ENCODE assay signal across 15 cellular contexts in genomic region chr20:4997207-4997606, GRCh38. TPM values are rescaled to one million over a fixed set of nuclear protein-coding genes. Genes with fewer than 3 reads are reported as not detected.
DNase-seq lines count a peak whose midpoint lies in the region; ATAC-seq and TF ChIP-seq lines count a peak whose summit lies in the region.
"Had no signal": no experiment of that assay in that cellular context is flagged by ENCODE, and none has a peak within 500 bp of the region (broad histone marks: within the 10 kb centered on the region; RNA-seq: fewer than 3 reads in every experiment).

No MANE protein-coding gene starts in this region.

- no peaks in the 10 kb centered on the region for H3K9me3 ChIP-seq in Karpas-422 (ENCODE audit: low read length)
- H3K9me3 ChIP-seq: BLaER1 treated with 17β-estradiol and CSF1 and Interleukin-3, amounts not matched to agents 10 nM and 100 nM had no signal

- no peak for ATAC-seq in stimulated activated memory B cell treated with anti-CD40 and anti-IgM and Interleukin-4, amounts not matched to agents 10 μg/mL and 1 μg/mL and 100 μg/mL, for 72 hours
- ATAC-seq: Panc1 had no signal

- H2AFZ ChIP-seq in Karpas-422 (ENCODE audit: low read length), result no peak overlapping the region

- H3K4me1 Mint-ChIP-seq in activated naive CD4-positive, alpha-beta T cell treated with anti-CD3 and anti-CD28 coated beads, Interleukin-2, amount 50 U/mL, for 24 hours, result peaks cover 59% of the 10 kb centered on the region
- peaks cover 84% of the 10 kb centered on the region for H3K4me1 Mint-ChIP-seq in stimulated activated memory B cell treated with anti-CD40 and anti-IgM and Interleukin-4, amounts not matched to agents 10 μg/mL and 1 μg/mL and 100 μg/mL, for 72 hours
- peaks cover 36% of the 10 kb centered on the region for H3K4me1 Mint-ChIP-seq in chondrocyte (ENCODE audit: low read depth)

- peaks cover 86% of the 10 kb centered on the region for H3K79me2 ChIP-seq in Karpas-422 (ENCODE audit: low read length)

- no peaks in the 10 kb centered on the region for H3K27me3 Mint-ChIP-seq in activated naive CD4-positive, alpha-beta T cell treated with anti-CD3 and anti-CD28 coated beads, Interleukin-2, amount 50 U/mL, for 24 hours
- H3K27me3 Mint-ChIP-seq in stimulated activated memory B cell treated with anti-CD40 and anti-IgM and Interleukin-4, amounts not matched to agents 10 μg/mL and 1 μg/mL and 100 μg/mL, for 72 hours, result no peaks in the 10 kb centered on the region
- no peaks in the 10 kb centered on the region for H3K27me3 Mint-ChIP-seq in chondrocyte (ENCODE audit: low read depth)
- H3K27me3 Mint-ChIP-seq: IgD-negative memory B cell had no signal

- H3K4me1 ChIP-seq in Karpas-422 (ENCODE audit: low read length), result peaks cover 90% of the 10 kb centered on the region

- peaks cover 36% of the 10 kb centered on the region; the same call in 1 of the 2 replicates for H4K20me1 ChIP-seq in Karpas-422 (ENCODE audit: insufficient read depth, low read depth, low read length)

- no peak for DNase-seq in activated naive CD4-positive, alpha-beta T cell treated with anti-CD3 and anti-CD28 coated beads, Interleukin-2, amount 50 U/mL, for 16 hours
- DNase-seq in Karpas-422, result no peak
- DNase-seq in amniotic epithelial cell (ENCODE audit: low read depth), result peak; percentile 18
- no peak for DNase-seq in chondrocyte (ENCODE audit: low spot score)
- DNase-seq in NCI-H1694 treated with DMSO at 0.1 percent for 48 hours (lab: John Stamatoyannopoulos, UW), result no peak
- no peak for DNase-seq in activated CD4-positive, alpha-beta T cell treated with anti-CD3 and anti-CD28 coated beads for 4 hours
- DNase-seq: DMS 273 treated with DMSO at 0.1 percent for 48 hours, NCI-H1417 treated with DMSO at 0.1 percent for 48 hours, NCI-H2029 treated with DMSO at 0.1 percent for 48 hours, NCI-H524 had no signal

- H3K36me3 ChIP-seq in Karpas-422 (ENCODE audit: insufficient read depth, low read length), result no peaks in the 10 kb centered on the region

- no peak overlapping the region for H3K27ac Mint-ChIP-seq in activated naive CD4-positive, alpha-beta T cell treated with anti-CD3 and anti-CD28 coated beads, Interleukin-2, amount 50 U/mL, for 24 hours
- peak overlapping the region; percentile 90 for H3K27ac Mint-ChIP-seq in stimulated activated memory B cell treated with anti-CD40 and anti-IgM and Interleukin-4, amounts not matched to agents 10 μg/mL and 1 μg/mL and 100 μg/mL, for 72 hours
- H3K27ac Mint-ChIP-seq in chondrocyte (ENCODE audit: unreplicated experiment), result no peak overlapping the region

- H3K27ac ChIP-seq in Karpas-422 (ENCODE audit: low read length), result peak overlapping the region; percentile 79
- H3K27ac ChIP-seq: BLaER1 treated with 17β-estradiol and CSF1 and Interleukin-3, amounts not matched to agents 10 nM and 100 nM had no signal

- no peaks in the 10 kb centered on the region for H3K9me3 Mint-ChIP-seq in activated naive CD4-positive, alpha-beta T cell treated with anti-CD3 and anti-CD28 coated beads, Interleukin-2, amount 50 U/mL, for 24 hours
- H3K9me3 Mint-ChIP-seq in stimulated activated memory B cell treated with anti-CD40 and anti-IgM and Interleukin-4, amounts not matched to agents 10 μg/mL and 1 μg/mL and 100 μg/mL, for 72 hours, result no peaks in the 10 kb centered on the region
- H3K9me3 Mint-ChIP-seq in chondrocyte (ENCODE audit: low read depth), result no peaks in the 10 kb centered on the region
- H3K9me3 Mint-ChIP-seq: IgD-negative memory B cell had no signal

- no peak overlapping the region for H3K4me3 ChIP-seq in Karpas-422 (ENCODE audit: low read length)

- no peaks in the 10 kb centered on the region for H3K27me3 ChIP-seq in Karpas-422 (ENCODE audit: low read length)
- H3K27me3 ChIP-seq: BLaER1 treated with 17β-estradiol and CSF1 and Interleukin-3, amounts not matched to agents 10 nM and 100 nM had no signal

- H3K4me3 Mint-ChIP-seq in activated naive CD4-positive, alpha-beta T cell treated with anti-CD3 and anti-CD28 coated beads, Interleukin-2, amount 50 U/mL, for 24 hours, result peak overlapping the region; percentile 9
- H3K4me3 Mint-ChIP-seq in stimulated activated memory B cell treated with anti-CD40 and anti-IgM and Interleukin-4, amounts not matched to agents 10 μg/mL and 1 μg/mL and 100 μg/mL, for 72 hours, result peak overlapping the region; percentile 15
- H3K4me3 Mint-ChIP-seq in chondrocyte (ENCODE audit: unreplicated experiment), result no peak overlapping the region

- no peak for TF ChIP-seq CTCF in chondrocyte (IDR thresholded peaks at IDR 0.05)

- H3K4me2 ChIP-seq in Karpas-422 (ENCODE audit: low read depth, low read length, poor library complexity, severe bottlenecking), result peak overlapping the region; percentile 7

- H3K36me3 Mint-ChIP-seq in activated naive CD4-positive, alpha-beta T cell treated with anti-CD3 and anti-CD28 coated beads, Interleukin-2, amount 50 U/mL, for 24 hours, result peaks cover 3% of the 10 kb centered on the region
- peaks cover 33% of the 10 kb centered on the region for H3K36me3 Mint-ChIP-seq in stimulated activated memory B cell treated with anti-CD40 and anti-IgM and Interleukin-4, amounts not matched to agents 10 μg/mL and 1 μg/mL and 100 μg/mL, for 72 hours
- H3K36me3 Mint-ChIP-seq in chondrocyte (ENCODE audit: low read depth), result no peaks in the 10 kb centered on the region
- H3K36me3 Mint-ChIP-seq: IgD-negative memory B cell had no signal

- no peak overlapping the region for H3K9ac ChIP-seq in Karpas-422 (ENCODE audit: low read length)
- H3K9ac ChIP-seq: BLaER1 treated with 17β-estradiol and CSF1 and Interleukin-3, amounts not matched to agents 10 nM and 100 nM had no signal

- H3K9me2 ChIP-seq in Karpas-422 (replicated peaks; ENCODE audit: insufficient read depth, low read length), result no peaks in the 10 kb centered on the region

RNA-seq across cellular contexts. Expression of gene SLC23A2, which starts 4.1 kb away (rescaled TPM):
- 34.5 and 49.2 TPM in 2 replicates for total RNA-seq in Karpas-422 (2014; rRNA removed; shearing (Covaris generic); ENCODE audit: low replicate concordance)
- 24.0 to 25.1 TPM (median 24.2 TPM) in 3 replicates for total RNA-seq in chondrocyte
